Comparison of ENCODE assay signal across 10 cellular contexts in the genomic region with DNA sequence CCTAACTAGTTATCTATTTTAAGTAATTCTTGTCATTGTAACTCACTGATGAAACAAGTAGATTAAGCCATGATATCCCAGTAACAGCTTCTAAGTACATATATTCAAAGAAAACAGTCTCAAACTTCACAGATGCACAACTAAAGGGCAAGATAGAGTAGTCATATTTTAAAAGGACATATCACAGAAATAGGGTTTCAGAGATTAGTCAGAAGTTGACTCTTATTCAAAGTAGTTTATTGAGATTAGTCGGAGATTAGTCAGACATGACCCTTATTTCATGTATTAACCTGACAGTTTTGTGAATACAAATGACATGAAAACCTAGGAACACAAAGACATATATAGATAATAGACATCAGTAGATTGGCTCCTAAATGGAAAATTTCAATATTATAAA. TPM values are rescaled to one million over a fixed set of nuclear protein-coding genes. Genes with fewer than 3 reads are reported as not detected.
A peak's percentile ranks its signal among the peaks of the same experiment; 100 is the strongest.
DNase-seq lines count a peak whose midpoint lies in the region; ATAC-seq and TF ChIP-seq lines count a peak whose summit lies in the region.
"Had no signal": no experiment of that assay in that cellular context is flagged by ENCODE, and none has a peak within 500 bp of the region (broad histone marks: within the 10 kb centered on the region; RNA-seq: fewer than 3 reads in every experiment).

No MANE protein-coding gene starts in this region.

- no peaks in the 10 kb centered on the region for H3K27me3 Mint-ChIP-seq in activated CD8-positive, alpha-beta memory T cell treated with anti-CD3 and anti-CD28 coated beads, Interleukin-2, amount 10 ng/mL, durations not matched to agents 7 days and 5 days

- peaks cover 13% of the 10 kb centered on the region for H3K36me3 ChIP-seq in OCI-LY3 (replicated peaks; ENCODE audit: low read depth, low read length)
- no peaks in the 10 kb centered on the region; the same call in 1 of the 2 replicates for H3K36me3 ChIP-seq in H7 (replicated peaks; ENCODE audit: control insufficient read depth, insufficient read depth, low read length)

- DNase-seq in activated CD8-positive, alpha-beta memory T cell treated with anti-CD3 and anti-CD28 coated beads, Interleukin-2, amount 10 ng/mL, durations not matched to agents 7 days and 5 days: no peak
- DNase-seq in activated CD8-positive, alpha-beta memory T cell treated with anti-CD3 and anti-CD28 coated beads for 24 hours: no peak
- DNase-seq in stimulated activated effector memory CD8-positive, alpha-beta T cell treated with anti-CD3 and anti-CD28 coated beads, Interleukin-12 subunit alpha, Interleukin-12 subunit beta, amount 100 ng/mL, for 72 hours (ENCODE audit: low spot score in 2 of 2): no peak
- DNase-seq in H7: no peak
- DNase-seq in iPS-NIHi11 (ENCODE audit: low spot score): no peak
- DNase-seq: brain microvascular endothelial cell had no signal

- peaks cover 33% of the 10 kb centered on the region for H3K4me1 ChIP-seq in OCI-LY3 (ENCODE audit: low read length)

- CTCF ChIA-PET in activated CD8-positive, alpha-beta memory T cell treated with anti-CD3 and anti-CD28 coated beads, Interleukin-2, amount 10 ng/mL, durations not matched to agents 7 days and 5 days (lab: Charles Lee): interaction anchor here (1.5 kb wide), 1 partner anchor 36 kb away, joined by 3 read pairs; no protein-coding TSS in a partner anchor

- ATAC-seq in activated CD8-positive, alpha-beta memory T cell treated with anti-CD3 and anti-CD28 coated beads, Interleukin-2, amount 10 ng/mL, durations not matched to agents 7 days and 5 days: peak; percentile 78
- ATAC-seq in HG02840 (IDR thresholded peaks at IDR 0.05; ENCODE audit: low FRiP score, unreplicated experiment) (peak; percentile 92), GM19324 (IDR thresholded peaks at IDR 0.05; ENCODE audit: low FRiP score, unreplicated experiment) (no peak)
- peak; percentile 95 for ATAC-seq in stimulated activated effector memory CD8-positive, alpha-beta T cell treated with anti-CD3 and anti-CD28 coated beads, Interleukin-12 subunit alpha, Interleukin-12 subunit beta, amount 100 ng/mL, for 72 hours

- 0 out of 2 replicates have a peak, but pooled peaks cover 8% of the 10 kb centered on the region for H3K79me2 ChIP-seq in OCI-LY3 (ENCODE audit: low read length)

- H4K20me1 ChIP-seq in OCI-LY3 (ENCODE audit: insufficient read depth, low read length): no peaks in the 10 kb centered on the region

- peaks cover 49% of the 10 kb centered on the region for H3K36me3 Mint-ChIP-seq in activated CD8-positive, alpha-beta memory T cell treated with anti-CD3 and anti-CD28 coated beads, Interleukin-2, amount 10 ng/mL, durations not matched to agents 7 days and 5 days
- H3K36me3 Mint-ChIP-seq in stimulated activated effector memory CD8-positive, alpha-beta T cell treated with anti-CD3 and anti-CD28 coated beads, Interleukin-12 subunit alpha, Interleukin-12 subunit beta, amount 100 ng/mL, for 72 hours: peaks cover 47% of the 10 kb centered on the region

- peaks cover 27% of the 10 kb centered on the region for H3K4me1 Mint-ChIP-seq in activated CD8-positive, alpha-beta memory T cell treated with anti-CD3 and anti-CD28 coated beads, Interleukin-2, amount 10 ng/mL, durations not matched to agents 7 days and 5 days
- H3K4me1 Mint-ChIP-seq in stimulated activated effector memory CD8-positive, alpha-beta T cell treated with anti-CD3 and anti-CD28 coated beads, Interleukin-12 subunit alpha, Interleukin-12 subunit beta, amount 100 ng/mL, for 72 hours: peaks cover 15% of the 10 kb centered on the region

- H3K4me3 Mint-ChIP-seq in activated CD8-positive, alpha-beta memory T cell treated with anti-CD3 and anti-CD28 coated beads, Interleukin-2, amount 10 ng/mL, durations not matched to agents 7 days and 5 days: no peak overlapping the region
- peak overlapping the region; percentile 38 for H3K4me3 Mint-ChIP-seq in stimulated activated effector memory CD8-positive, alpha-beta T cell treated with anti-CD3 and anti-CD28 coated beads, Interleukin-12 subunit alpha, Interleukin-12 subunit beta, amount 100 ng/mL, for 72 hours

- H3K9me3 Mint-ChIP-seq in activated CD8-positive, alpha-beta memory T cell treated with anti-CD3 and anti-CD28 coated beads, Interleukin-2, amount 10 ng/mL, durations not matched to agents 7 days and 5 days (ENCODE audit: low read depth): no peaks in the 10 kb centered on the region
- no peaks in the 10 kb centered on the region for H3K9me3 Mint-ChIP-seq in stimulated activated effector memory CD8-positive, alpha-beta T cell treated with anti-CD3 and anti-CD28 coated beads, Interleukin-12 subunit alpha, Interleukin-12 subunit beta, amount 100 ng/mL, for 72 hours

- H3K9ac ChIP-seq in OCI-LY3 (ENCODE audit: low read length): peak overlapping the region; percentile 33; the same call in 1 of the 2 replicates

- no peak overlapping the region for H2AFZ ChIP-seq in OCI-LY3 (ENCODE audit: low read depth, low read length)

- no peaks in the 10 kb centered on the region for H3K27me3 ChIP-seq in OCI-LY3 (ENCODE audit: low read depth, low read length)
- H3K27me3 ChIP-seq in H7 (ENCODE audit: control insufficient read depth, insufficient read depth, low read length): no peaks in the 10 kb centered on the region
- H3K27me3 ChIP-seq: brain microvascular endothelial cell, SJSA1 had no signal

- peak overlapping the region; percentile 61 for H3K4me2 ChIP-seq in OCI-LY3 (ENCODE audit: low read length)

- peak overlapping the region; percentile 58 for H3K27ac ChIP-seq in OCI-LY3 (ENCODE audit: low read length)
- H3K27ac ChIP-seq: brain microvascular endothelial cell, SJSA1 had no signal

- no peaks in the 10 kb centered on the region for H3K9me3 ChIP-seq in OCI-LY3 (ENCODE audit: insufficient read depth, low read length)
- H3K9me3 ChIP-seq: SJSA1 had no signal

- H3K4me3 ChIP-seq in OCI-LY3 (ENCODE audit: low read length) (peak overlapping the region; percentile 57), H7 (ENCODE audit: insufficient read depth, low read depth, low read length) (no peak overlapping the region)
- H3K4me3 ChIP-seq: SJSA1 had no signal

- no peak for TF ChIP-seq CTCF in OCI-LY3 (IDR thresholded peaks at IDR 0.05; ENCODE audit: low read depth, low read length)

- H3K27ac Mint-ChIP-seq in activated CD8-positive, alpha-beta memory T cell treated with anti-CD3 and anti-CD28 coated beads, Interleukin-2, amount 10 ng/mL, durations not matched to agents 7 days and 5 days: peak overlapping the region; percentile 64
- peak overlapping the region; percentile 64 for H3K27ac Mint-ChIP-seq in stimulated activated effector memory CD8-positive, alpha-beta T cell treated with anti-CD3 and anti-CD28 coated beads, Interleukin-12 subunit alpha, Interleukin-12 subunit beta, amount 100 ng/mL, for 72 hours

RNA-seq across cellular contexts. Expression of a gene that starts 15.9 kb away (rescaled TPM):
- 10 to 100 TPM; 13.3 to 21.9 TPM for total RNA-seq in activated CD8-positive, alpha-beta memory T cell treated with anti-CD3 and anti-CD28 coated beads, Interleukin-2, amount 10 ng/mL, durations not matched to agents 7 days and 5 days
- total RNA-seq in H7 (2014; rRNA removed; shearing (Covaris generic)): 12.1 and 18.9 TPM in 2 replicates

RNA-seq across cellular contexts. Expression of a gene that starts 35.0 kb away (rescaled TPM):
- total RNA-seq in activated CD8-positive, alpha-beta memory T cell treated with anti-CD3 and anti-CD28 coated beads, Interleukin-2, amount 10 ng/mL, durations not matched to agents 7 days and 5 days: 10 to 100 TPM; 27.6 to 30.1 TPM
- total RNA-seq in H7 (2014; rRNA removed; shearing (Covaris generic)): 49.2 and 54.2 TPM in 2 replicates

RNA-seq across cellular contexts. Expression of a gene that starts 35.1 kb away (rescaled TPM):
- total RNA-seq in activated CD8-positive, alpha-beta memory T cell treated with anti-CD3 and anti-CD28 coated beads, Interleukin-2, amount 10 ng/mL, durations not matched to agents 7 days and 5 days: 10 to 100 TPM; 21.6 to 30.8 TPM
- 31.0 and 44.0 TPM in 2 replicates for total RNA-seq in H7 (2014; rRNA removed; shearing (Covaris generic))
